Comparison of ENCODE assay signal across 26 cellular contexts in the genomic region with DNA sequence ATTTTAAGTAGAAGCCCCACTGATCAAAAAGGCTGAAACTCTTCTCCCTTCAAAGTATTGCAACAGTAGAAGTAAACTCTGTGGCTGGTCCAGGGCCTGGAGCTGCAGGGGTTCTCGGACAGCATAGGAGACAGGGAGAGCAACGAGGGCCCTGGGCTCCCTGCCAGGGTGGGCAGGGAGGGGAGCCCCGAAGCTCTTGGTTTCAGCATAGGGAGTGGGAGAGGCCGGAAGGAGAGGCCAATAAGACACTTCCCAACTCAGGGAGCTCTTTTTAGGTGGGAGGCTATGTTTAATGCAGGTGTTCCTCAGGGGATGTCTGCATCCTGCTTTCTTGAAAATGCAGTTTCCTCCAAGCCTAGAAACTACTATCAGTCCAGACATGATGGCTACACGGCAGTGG.
"Had no signal": no experiment of that assay in that cellular context is flagged by ENCODE, and none has a peak within 500 bp of the region (broad histone marks: within the 10 kb centered on the region; RNA-seq: fewer than 3 reads in every experiment).

No MANE protein-coding gene starts in this region.

- H3K4me1 ChIP-seq: breast epithelium, uterus had no signal

- H3K36me3 Mint-ChIP-seq: activated naive CD4-positive, alpha-beta T cell treated with anti-CD3 and anti-CD28 coated beads, Interleukin-2, amount 50 U/mL, for 72 hours; neural progenitor cell; stimulated activated naive B cell treated with anti-CD40 and anti-IgM and Interleukin-4, amounts not matched to agents 10 μg/mL and 1 μg/mL and 100 μg/mL, for 72 hours had no signal

- H3K9me3 Mint-ChIP-seq: activated CD4-positive, alpha-beta memory T cell treated with anti-CD3 and anti-CD28 coated beads, Interleukin-2, amount 10 ng/mL, durations not matched to agents 7 days and 5 days; activated CD4-positive, alpha-beta T cell treated with anti-CD3 and anti-CD28 coated beads, Interleukin-2, amount 10 ng/mL, durations not matched to agents 24 days and 14 days; activated naive CD4-positive, alpha-beta T cell treated with anti-CD3 and anti-CD28 coated beads, Interleukin-2, amount 50 U/mL, for 72 hours; activated T-helper 2 cell treated with anti-CD3 and anti-CD28 coated beads, Interferon-gamma antibody, Interleukin-2, Interleukin-4, amounts not matched to agents 10 μg/mL and 5 μg/mL and 100 μg/mL, durations not matched to agents 14 hours and 24 hours and 36 hours; endodermal cell; naive thymus-derived CD4-positive, alpha-beta T cell; stimulated activated naive B cell treated with anti-CD40 and anti-IgM and Interleukin-4, amounts not matched to agents 10 μg/mL and 1 μg/mL and 100 μg/mL, for 72 hours had no signal

- H3K9ac ChIP-seq: neural progenitor cell, parathyroid adenoma had no signal

- H2AFZ ChIP-seq: neural progenitor cell, parathyroid adenoma had no signal

- H3K27me3 ChIP-seq: breast epithelium, esophagus muscularis mucosa, neural progenitor cell, right atrium auricular region, stomach, suprapubic skin, tibial nerve, uterus had no signal

- H3K36me3 ChIP-seq: breast epithelium, esophagus muscularis mucosa, left ventricle myocardium inferior, neural progenitor cell, right atrium auricular region, stomach, suprapubic skin, tibial nerve, uterus, WERI-Rb-1 had no signal

- H3K4me3 ChIP-seq: breast epithelium, esophagus muscularis mucosa, left ventricle myocardium inferior, neural progenitor cell, right atrium auricular region, stomach, suprapubic skin, tibial nerve, uterus had no signal

- H3K79me2 ChIP-seq: parathyroid adenoma had no signal

- H3K27ac ChIP-seq: breast epithelium, esophagus muscularis mucosa, left ventricle myocardium inferior, neural progenitor cell, parathyroid adenoma, right atrium auricular region, uterus, WERI-Rb-1 had no signal

- H3K4me3 Mint-ChIP-seq: activated CD4-positive, alpha-beta memory T cell treated with anti-CD3 and anti-CD28 coated beads, Interleukin-2, amount 10 ng/mL, durations not matched to agents 7 days and 5 days; activated CD4-positive, alpha-beta T cell treated with anti-CD3 and anti-CD28 coated beads, Interleukin-2, amount 10 ng/mL, durations not matched to agents 24 days and 14 days; naive thymus-derived CD4-positive, alpha-beta T cell; stimulated activated naive B cell treated with anti-CD40 and anti-IgM and Interleukin-4, amounts not matched to agents 10 μg/mL and 1 μg/mL and 100 μg/mL, for 72 hours had no signal

- H3K27ac Mint-ChIP-seq: activated CD4-positive, alpha-beta memory T cell treated with anti-CD3 and anti-CD28 coated beads, Interleukin-2, amount 10 ng/mL, durations not matched to agents 7 days and 5 days; activated CD4-positive, alpha-beta T cell treated with anti-CD3 and anti-CD28 coated beads, Interleukin-2, amount 10 ng/mL, durations not matched to agents 24 days and 14 days; activated naive CD4-positive, alpha-beta T cell treated with anti-CD3 and anti-CD28 coated beads, Interleukin-2, amount 50 U/mL, for 72 hours; activated T-helper 2 cell treated with anti-CD3 and anti-CD28 coated beads, Interferon-gamma antibody, Interleukin-2, Interleukin-4, amounts not matched to agents 10 μg/mL and 5 μg/mL and 100 μg/mL, durations not matched to agents 14 hours and 24 hours and 36 hours; stimulated activated naive B cell treated with anti-CD40 and anti-IgM and Interleukin-4, amounts not matched to agents 10 μg/mL and 1 μg/mL and 100 μg/mL, for 72 hours had no signal

- DNase-seq: activated CD4-positive, alpha-beta memory T cell treated with anti-CD3 and anti-CD28 coated beads, Interleukin-2, amount 10 ng/mL, durations not matched to agents 7 days and 5 days; activated CD4-positive, alpha-beta T cell treated with anti-CD3 and anti-CD28 coated beads, Interleukin-2, amount 10 ng/mL, durations not matched to agents 24 days and 14 days; activated naive CD4-positive, alpha-beta T cell; activated T-cell treated with anti-CD3 and anti-CD28 coated beads, Interleukin-2, amount 50 U/mL, for 48 hours; central memory CD4-positive, alpha-beta T cell; endodermal cell; foreskin melanocyte; left ventricle myocardium inferior; naive thymus-derived CD4-positive, alpha-beta T cell; occipital lobe; stimulated activated CD4-positive, alpha-beta T cell treated with anti-CD3 and anti-CD28 coated beads, Interleukin-15, amount 100 ng/mL, for 24 hours; stimulated activated CD4-positive, alpha-beta T cell treated with anti-CD3 and anti-CD28 coated beads, Interleukin-2, amount 100 ng/mL, for 24 hours; stimulated activated naive B cell treated with anti-CD40 and anti-IgM and Interleukin-4, amounts not matched to agents 10 μg/mL and 1 μg/mL and 100 μg/mL, for 72 hours; stomach; T-helper 1 cell; uterus; WERI-Rb-1 had no signal

- H3K9me3 ChIP-seq: breast epithelium, esophagus muscularis mucosa, left ventricle myocardium inferior, right atrium auricular region, stomach, suprapubic skin, tibial nerve, uterus had no signal
